In the genomic region with DNA sequence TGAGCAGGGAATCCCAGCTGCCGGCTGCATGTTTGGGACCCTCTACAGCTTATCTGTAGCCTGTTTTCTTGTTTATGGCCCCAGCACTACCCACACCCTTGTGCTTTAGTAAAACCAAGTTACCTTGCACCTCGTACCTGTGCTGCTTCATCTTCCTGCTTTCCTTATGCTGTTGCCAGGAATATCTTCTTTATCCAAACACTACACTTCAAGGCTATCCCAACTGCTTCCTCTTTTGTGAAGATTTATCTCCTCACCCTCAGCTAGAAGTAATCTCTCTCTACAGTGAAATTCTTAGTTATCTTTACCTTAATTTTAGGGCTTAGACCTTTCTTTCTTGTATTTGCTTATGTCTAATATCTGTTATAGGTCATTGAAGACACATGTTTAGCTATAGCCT, we compare ENCODE assay signal across 15 cellular contexts.
"Had no signal": no experiment of that assay in that cellular context is flagged by ENCODE, and none has a peak within 500 bp of the region (broad histone marks: within the 10 kb centered on the region; RNA-seq: fewer than 3 reads in every experiment).

No MANE protein-coding gene starts in this region.

- H3K27ac ChIP-seq: epithelial cell of prostate, heart right ventricle, transverse colon, uterus had no signal

- ATAC-seq: heart right ventricle; left cardiac atrium; sciatic nerve; stimulated activated naive B cell treated with anti-CD40 and anti-IgM and Interleukin-4, amounts not matched to agents 10 μg/mL and 1 μg/mL and 100 μg/mL, for 72 hours had no signal

- H3K9me3 Mint-ChIP-seq: memory B cell had no signal

- H3K27ac Mint-ChIP-seq: activated CD4-positive, alpha-beta memory T cell treated with anti-CD3 and anti-CD28 coated beads for 36 hours; memory B cell; stimulated activated naive B cell treated with anti-CD40 and anti-IgM and Interleukin-4, amounts not matched to agents 10 μg/mL and 1 μg/mL and 100 μg/mL, for 72 hours had no signal

- H3K27me3 ChIP-seq: heart right ventricle, transverse colon, uterus had no signal

- H3K4me3 ChIP-seq: heart right ventricle, transverse colon, uterus had no signal

- DNase-seq: activated CD4-positive, alpha-beta memory T cell treated with anti-CD3 and anti-CD28 coated beads for 36 hours; activated CD4-positive, alpha-beta T cell treated with anti-CD3 and anti-CD28 coated beads for 48 hours; activated naive CD4-positive, alpha-beta T cell; cortex of kidney; heart right ventricle; islet precursor cell; left cardiac atrium; small intestine; stimulated activated naive B cell treated with anti-CD40 and anti-IgM and Interleukin-4, amounts not matched to agents 10 μg/mL and 1 μg/mL and 100 μg/mL, for 72 hours; T-helper 9 cell; transverse colon; uterus had no signal

- H3K9me3 ChIP-seq: heart right ventricle, transverse colon, uterus had no signal

- H3K27me3 Mint-ChIP-seq: activated CD4-positive, alpha-beta memory T cell treated with anti-CD3 and anti-CD28 coated beads for 36 hours; memory B cell; stimulated activated naive B cell treated with anti-CD40 and anti-IgM and Interleukin-4, amounts not matched to agents 10 μg/mL and 1 μg/mL and 100 μg/mL, for 72 hours had no signal

- H3K4me1 ChIP-seq: uterus had no signal

- H3K36me3 ChIP-seq: transverse colon, uterus had no signal

- H3K4me3 Mint-ChIP-seq: activated CD4-positive, alpha-beta memory T cell treated with anti-CD3 and anti-CD28 coated beads for 36 hours; memory B cell; stimulated activated naive B cell treated with anti-CD40 and anti-IgM and Interleukin-4, amounts not matched to agents 10 μg/mL and 1 μg/mL and 100 μg/mL, for 72 hours had no signal
